In genomic region chr17:35127751-35128514, GRCh38 we compare ENCODE assay signal across 21 cellular contexts. TPM values are rescaled to one million over a fixed set of nuclear protein-coding genes. Genes with fewer than 3 reads are reported as not detected.
DNase-seq lines count a peak whose midpoint lies in the region; TF ChIP-seq lines count a peak whose summit lies in the region.
"Had no signal": no experiment of that assay in that cellular context is flagged by ENCODE, and none has a peak within 500 bp of the region (broad histone marks: within the 10 kb centered on the region; RNA-seq: fewer than 3 reads in every experiment).

No MANE protein-coding gene starts in this region.

- H3K27ac ChIP-seq in PC-9 = no peak overlapping the region

- POLR2A ChIA-PET in PC-9 (lab: Charles Lee; ENCODE audit: unreplicated experiment) = interaction anchor here (0.6 kb wide), 1 partner anchor 413 kb away, joined by 4 read pairs; no protein-coding TSS in a partner anchor

- no peaks in the 10 kb centered on the region for H3K9me3 ChIP-seq in PC-9 (ENCODE audit: insufficient read depth, low read depth)
- H3K9me3 ChIP-seq: BE2C had no signal

- H3K27me3 ChIP-seq in PC-9 (ENCODE audit: insufficient read depth, low read depth) = no peaks in the 10 kb centered on the region
- H3K27me3 ChIP-seq: BE2C had no signal

- no peak overlapping the region for H3K4me3 ChIP-seq in fibroblast of villous mesenchyme (ENCODE audit: low read depth, low read length)
- no peak overlapping the region for H3K4me3 ChIP-seq in PC-9
- H3K4me3 ChIP-seq: skin epidermis had no signal

- peaks cover 7% of the 10 kb centered on the region; the same call in 1 of the 2 replicates for H3K36me3 Mint-ChIP-seq in HFFc6 (ENCODE audit: low read depth)

- DNase-seq in AG08396 (ENCODE audit: low spot score) (peak; percentile 84), HFFc6 (peak; percentile 56), fibroblast of villous mesenchyme (ENCODE audit: low read depth) (peak; percentile 63), mucosa of gallbladder (ENCODE audit: low spot score) (peak; percentile 27), PC-9 (no peak), NCI-H2171 (lab: John Stamatoyannopoulos, UW) (no peak), superior temporal gyrus (ENCODE audit: extremely low spot score) (no peak), activated T-cell treated with anti-CD3 and anti-CD28 coated beads for 4 hours (no peak)
- DNase-seq: activated CD4-positive, alpha-beta T cell treated with anti-CD3 and anti-CD28 coated beads for 36 hours; activated CD8-positive, alpha-beta memory T cell treated with anti-CD3 and anti-CD28 coated beads, Interleukin-2, amount 50 U/mL, for 4 hours; activated naive CD4-positive, alpha-beta T cell treated with Interleukin-2 at 50 U/mL for 16 hours; BE2C; effector memory CD8-positive, alpha-beta T cell; Kasumi-1; NCI-H1694; NCI-H345; SHP77 treated with DMSO at 0.1 percent for 48 hours had no signal

- H3K79me2 ChIP-seq in PC-9 (ENCODE audit: low read depth) = no peaks in the 10 kb centered on the region

- no peaks in the 10 kb centered on the region for H3K9me2 ChIP-seq in PC-9 (ENCODE audit: insufficient read depth)

- CTCF ChIA-PET in PC-9 (lab: Charles Lee) = no interaction called here

- H3K27ac Mint-ChIP-seq in HFFc6 = peak overlapping the region; percentile 64
- H3K27ac Mint-ChIP-seq: activated CD4-positive, alpha-beta T cell treated with anti-CD3 and anti-CD28 coated beads for 36 hours had no signal

- no peak overlapping the region for H3K4me2 ChIP-seq in PC-9

- H2AFZ ChIP-seq in PC-9 = no peak overlapping the region

- H3K36me3 ChIP-seq in PC-9 (ENCODE audit: low read depth) = no peaks in the 10 kb centered on the region

- peaks cover 25% of the 10 kb centered on the region for H3K4me1 Mint-ChIP-seq in HFFc6 (ENCODE audit: low read depth)
- H3K4me1 Mint-ChIP-seq: activated CD4-positive, alpha-beta T cell treated with anti-CD3 and anti-CD28 coated beads for 36 hours; brain had no signal

- no peaks in the 10 kb centered on the region; the same call in 1 of the 2 replicates for H3K27me3 Mint-ChIP-seq in HFFc6 (ENCODE audit: insufficient read depth)
- H3K27me3 Mint-ChIP-seq: activated CD4-positive, alpha-beta T cell treated with anti-CD3 and anti-CD28 coated beads for 36 hours; brain; effector memory CD8-positive, alpha-beta T cell had no signal

- H4K20me1 ChIP-seq in PC-9 (ENCODE audit: insufficient read depth) = 0 out of 2 replicates have a peak, but pooled peaks cover 4% of the 10 kb centered on the region

- BruUV-seq in PC-9 (replicated peaks; lab: Mats Ljungman, UMichigan) = no TSS peak

- H3F3A ChIP-seq in PC-9 (ENCODE audit: insufficient read depth, low read depth) = peaks cover 4% of the 10 kb centered on the region; the same call in 1 of the 2 replicates

- TF ChIP-seq CTCF in HFFc6 (IDR thresholded peaks at IDR 0.05) = no peak
- no peak for TF ChIP-seq CTCF in fibroblast of villous mesenchyme (IDR thresholded peaks at IDR 0.05; ENCODE audit: insufficient read depth, low read depth, low read length)
- TF ChIP-seq CTCF in PC-9 (conservative IDR thresholded peaks at IDR 0.05) = no peak

- H3K4me1 ChIP-seq in PC-9 (replicated peaks; ENCODE audit: insufficient read depth) = no peaks in the 10 kb centered on the region
- H3K4me1 ChIP-seq: BE2C had no signal

- no peaks in the 10 kb centered on the region for H3K9me3 Mint-ChIP-seq in HFFc6
- H3K9me3 Mint-ChIP-seq: brain; effector memory CD8-positive, alpha-beta T cell had no signal

- H3K4me3 Mint-ChIP-seq in HFFc6 = no peak overlapping the region
- H3K4me3 Mint-ChIP-seq: activated CD4-positive, alpha-beta T cell treated with anti-CD3 and anti-CD28 coated beads for 36 hours; brain; effector memory CD8-positive, alpha-beta T cell had no signal

- intact Hi-C loops in PC-9 (cut with micrococcal nuclease; ENCODE audit: unreplicated experiment) = no loop called here

RNA-seq across cellular contexts. Expression of gene FNDC8, which starts 6.5 kb away (rescaled TPM):
- not detected for total RNA-seq in HFFc6 (2021; fragmentation: NEBNext Ultra II Directional; extraction: Animal tissue kit (Norgen Biotek cat#: 25700))
- total RNA-seq in fibroblast of villous mesenchyme = not detected in 2 replicates
- total RNA-seq in mucosa of gallbladder = not detected
- not detected in 2 replicates for total RNA-seq in PC-9 (2021)
- total RNA-seq: activated CD4-positive, alpha-beta T cell treated with anti-CD3 and anti-CD28 coated beads for 36 hours; mononuclear cell; osteocyte had no signal

RNA-seq across cellular contexts. Expression of gene RAD51D, which starts 8.3 kb away (rescaled TPM):
- 10 to 100 TPM in 5 of 6 experiments, 1 to 10 TPM in 1; 8.9 to 14.1 (median 12.7) TPM for total RNA-seq in HFFc6 (2021; fragmentation: NEBNext Ultra II Directional; extraction: Animal tissue kit (Norgen Biotek cat#: 25700))
- total RNA-seq in fibroblast of villous mesenchyme = 8.6 and 12.6 TPM in 2 replicates
- 9.5 TPM for total RNA-seq in mucosa of gallbladder
- 7.8 and 9.7 TPM in 2 replicates for total RNA-seq in PC-9 (2021)

RNA-seq across cellular contexts. Expression of gene NLE1, which starts 14.2 kb away (rescaled TPM):
- 10 to 100 TPM; 15.2 to 21.0 (median 18.5) TPM for total RNA-seq in HFFc6 (2021; fragmentation: NEBNext Ultra II Directional; extraction: Animal tissue kit (Norgen Biotek cat#: 25700))
- 13.8 and 16.1 TPM in 2 replicates for total RNA-seq in fibroblast of villous mesenchyme
- total RNA-seq in mucosa of gallbladder = 7.1 TPM
- 16.4 and 20.8 TPM in 2 replicates for total RNA-seq in PC-9 (2021)

RNA-seq across cellular contexts. Expression of gene UNC45B, which starts 19.7 kb away (rescaled TPM):
- not detected for total RNA-seq in HFFc6 (2021; fragmentation: NEBNext Ultra II Directional; extraction: Animal tissue kit (Norgen Biotek cat#: 25700))
- not detected in 2 replicates for total RNA-seq in fibroblast of villous mesenchyme
- total RNA-seq in mucosa of gallbladder = 0.12 TPM
- total RNA-seq in PC-9 (2021) = not detected in 2 replicates
- total RNA-seq: osteocyte had no signal

Comparison
In these comparisons a context has a peak if more than half of its experiments do, and no peak if none do; other contexts are left out.
1. DNase-seq: peak in AG08396 (single experiment), HFFc6 (single experiment), fibroblast of villous mesenchyme (single experiment) and mucosa of gallbladder (single experiment); none in PC-9 (0 of 2), NCI-H2171 (single experiment), superior temporal gyrus (single experiment) and activated T-cell treated with anti-CD3 and anti-CD28 coated beads for 4 hours (single experiment).